12 cellular contexts compared by ENCODE assay signal in genomic region chr1:153542956-153543737, GRCh38. TPM values are rescaled to one million over a fixed set of nuclear protein-coding genes. Genes with fewer than 3 reads are reported as not detected.
A peak's percentile ranks its signal among the peaks of the same experiment; 100 is the strongest.
DNase-seq lines count a peak whose midpoint lies in the region; ATAC-seq, FAIRE-seq and TF ChIP-seq lines count a peak whose summit lies in the region.
"Had no signal": no experiment of that assay in that cellular context is flagged by ENCODE, and none has a peak within 500 bp of the region (broad histone marks: within the 10 kb centered on the region; RNA-seq: fewer than 3 reads in every experiment).

No MANE protein-coding gene starts in this region.

- H3K36me3 Mint-ChIP-seq in activated T-helper 1 cell treated with anti-CD3 and anti-CD28 coated beads, Interleukin-12 subunit alpha, Interleukin-12 subunit beta, Interleukin-2, Interleukin-4 antibody, amounts not matched to agents 30 ng/mL and 10 ng/mL and 1 ng/mL, durations not matched to agents 14 hours and 24 hours and 36 hours (ENCODE audit: low read depth) = peaks cover 27% of the 10 kb centered on the region

- DNase-seq in HFF-Myc (ENCODE audit: extremely low read depth, low read depth) = no peak
- no peak for DNase-seq in activated T-helper 1 cell treated with anti-CD3 and anti-CD28 coated beads, Interleukin-12 subunit alpha, Interleukin-12 subunit beta, Interleukin-2, Interleukin-4 antibody, amounts not matched to agents 30 ng/mL and 10 ng/mL and 1 ng/mL, durations not matched to agents 14 hours and 24 hours and 36 hours (ENCODE audit: low spot score)
- DNase-seq in left kidney (ENCODE audit: low read depth, low spot score) = peak; percentile 56
- peak; percentile 12 for DNase-seq in stimulated activated naive CD8-positive, alpha-beta T cell treated with anti-CD3 and anti-CD28 coated beads, Interleukin-15, Interleukin-2, amounts not matched to agents 100 U/mL and 50 U/mL, for 24 hours
- no peak for DNase-seq in stimulated activated CD4-positive, alpha-beta T cell treated with anti-CD3 and anti-CD28 coated beads, Interleukin-2, amount 100 ng/mL, for 24 hours
- no peak for DNase-seq in hippocampal formation (lab: John Stamatoyannopoulos, UW)
- DNase-seq in urothelium cell line (ENCODE audit: low spot score) = no peak
- DNase-seq: EL, left cardiac atrium had no signal

- peak overlapping the region; percentile 85 for H3K27ac Mint-ChIP-seq in activated T-helper 1 cell treated with anti-CD3 and anti-CD28 coated beads, Interleukin-12 subunit alpha, Interleukin-12 subunit beta, Interleukin-2, Interleukin-4 antibody, amounts not matched to agents 30 ng/mL and 10 ng/mL and 1 ng/mL, durations not matched to agents 14 hours and 24 hours and 36 hours

- H3K9me3 Mint-ChIP-seq in activated T-helper 1 cell treated with anti-CD3 and anti-CD28 coated beads, Interleukin-12 subunit alpha, Interleukin-12 subunit beta, Interleukin-2, Interleukin-4 antibody, amounts not matched to agents 30 ng/mL and 10 ng/mL and 1 ng/mL, durations not matched to agents 14 hours and 24 hours and 36 hours = no peaks in the 10 kb centered on the region

- ATAC-seq in stimulated activated naive CD8-positive, alpha-beta T cell treated with anti-CD3 and anti-CD28 coated beads, Interleukin-15, Interleukin-2, amounts not matched to agents 100 U/mL and 50 U/mL, for 24 hours = no peak
- ATAC-seq in GM18502 (IDR thresholded peaks at IDR 0.05; ENCODE audit: poor library complexity, unreplicated experiment) = no peak
- ATAC-seq: left cardiac atrium had no signal

- no peaks in the 10 kb centered on the region for H3K27me3 Mint-ChIP-seq in activated T-helper 1 cell treated with anti-CD3 and anti-CD28 coated beads, Interleukin-12 subunit alpha, Interleukin-12 subunit beta, Interleukin-2, Interleukin-4 antibody, amounts not matched to agents 30 ng/mL and 10 ng/mL and 1 ng/mL, durations not matched to agents 14 hours and 24 hours and 36 hours (ENCODE audit: insufficient read depth)

- intact Hi-C loops in activated T-helper 1 cell treated with anti-CD3 and anti-CD28 coated beads, Interleukin-12 subunit alpha, Interleukin-12 subunit beta, Interleukin-2, Interleukin-4 antibody, amounts not matched to agents 30 ng/mL and 10 ng/mL and 1 ng/mL, durations not matched to agents 14 hours and 24 hours and 36 hours (cut with micrococcal nuclease) = loop anchor here (10.0 kb wide), 1 partner anchor 422 kb away; the partner anchor contains the start of genes CREB3L4 and SLC39A1

- peaks cover 82% of the 10 kb centered on the region for H3K4me1 Mint-ChIP-seq in activated T-helper 1 cell treated with anti-CD3 and anti-CD28 coated beads, Interleukin-12 subunit alpha, Interleukin-12 subunit beta, Interleukin-2, Interleukin-4 antibody, amounts not matched to agents 30 ng/mL and 10 ng/mL and 1 ng/mL, durations not matched to agents 14 hours and 24 hours and 36 hours (ENCODE audit: low read depth)

- FAIRE-seq in urothelium cell line (lab: Jason Lieb, UNC) = no peak

- H3K4me3 ChIP-seq in HFF-Myc (replicated peaks; ENCODE audit: low read depth, low read length) = peak overlapping the region; percentile 75

- peak overlapping the region; percentile 90 for H3K4me3 Mint-ChIP-seq in activated T-helper 1 cell treated with anti-CD3 and anti-CD28 coated beads, Interleukin-12 subunit alpha, Interleukin-12 subunit beta, Interleukin-2, Interleukin-4 antibody, amounts not matched to agents 30 ng/mL and 10 ng/mL and 1 ng/mL, durations not matched to agents 14 hours and 24 hours and 36 hours

- TF ChIP-seq CTCF in HFF-Myc (IDR thresholded peaks at IDR 0.05; ENCODE audit: low read depth, low read length, missing control alignments) = no peak

RNA-seq across cellular contexts. Expression of gene S100A5, which starts 2.4 kb away (rescaled TPM):
- total RNA-seq in activated T-helper 1 cell treated with anti-CD3 and anti-CD28 coated beads, Interleukin-12 subunit alpha, Interleukin-12 subunit beta, Interleukin-2, Interleukin-4 antibody, amounts not matched to agents 30 ng/mL and 10 ng/mL and 1 ng/mL, durations not matched to agents 14 hours and 24 hours and 36 hours = 1.3 and 1.6 TPM in 2 replicates
- total RNA-seq: aorta, H4, left cardiac atrium had no signal

RNA-seq across cellular contexts. Expression of gene S100A4, which starts 2.5 kb away (rescaled TPM):
- 165 and 167 TPM in 2 replicates for total RNA-seq in activated T-helper 1 cell treated with anti-CD3 and anti-CD28 coated beads, Interleukin-12 subunit alpha, Interleukin-12 subunit beta, Interleukin-2, Interleukin-4 antibody, amounts not matched to agents 30 ng/mL and 10 ng/mL and 1 ng/mL, durations not matched to agents 14 hours and 24 hours and 36 hours

RNA-seq across cellular contexts. Expression of gene S100A3, which starts 5.9 kb away (rescaled TPM):
- not detected in 2 replicates for total RNA-seq in activated T-helper 1 cell treated with anti-CD3 and anti-CD28 coated beads, Interleukin-12 subunit alpha, Interleukin-12 subunit beta, Interleukin-2, Interleukin-4 antibody, amounts not matched to agents 30 ng/mL and 10 ng/mL and 1 ng/mL, durations not matched to agents 14 hours and 24 hours and 36 hours

RNA-seq across cellular contexts. Expression of gene S100A6, which starts 7.4 kb away (rescaled TPM):
- total RNA-seq in activated T-helper 1 cell treated with anti-CD3 and anti-CD28 coated beads, Interleukin-12 subunit alpha, Interleukin-12 subunit beta, Interleukin-2, Interleukin-4 antibody, amounts not matched to agents 30 ng/mL and 10 ng/mL and 1 ng/mL, durations not matched to agents 14 hours and 24 hours and 36 hours = 154 and 159 TPM in 2 replicates

RNA-seq across cellular contexts. Expression of gene S100A2, which starts 22.5 kb away (rescaled TPM):
- total RNA-seq in activated T-helper 1 cell treated with anti-CD3 and anti-CD28 coated beads, Interleukin-12 subunit alpha, Interleukin-12 subunit beta, Interleukin-2, Interleukin-4 antibody, amounts not matched to agents 30 ng/mL and 10 ng/mL and 1 ng/mL, durations not matched to agents 14 hours and 24 hours and 36 hours = 0.21 and 1.1 TPM in 2 replicates

Comparison
In these comparisons a context has a peak if more than half of its experiments do, and no peak if none do; other contexts are left out.
1. DNase-seq: peak in left kidney (single experiment) and stimulated activated naive CD8-positive, alpha-beta T cell treated with anti-CD3 and anti-CD28 coated beads, Interleukin-15, Interleukin-2, amounts not matched to agents 100 U/mL and 50 U/mL, for 24 hours (single experiment); none in HFF-Myc (single experiment), activated T-helper 1 cell treated with anti-CD3 and anti-CD28 coated beads, Interleukin-12 subunit alpha, Interleukin-12 subunit beta, Interleukin-2, Interleukin-4 antibody, amounts not matched to agents 30 ng/mL and 10 ng/mL and 1 ng/mL, durations not matched to agents 14 hours and 24 hours and 36 hours (single experiment), stimulated activated CD4-positive, alpha-beta T cell treated with anti-CD3 and anti-CD28 coated beads, Interleukin-2, amount 100 ng/mL, for 24 hours (0 of 2), hippocampal formation (0 of 2) and urothelium cell line (single experiment).